In the genomic region with DNA sequence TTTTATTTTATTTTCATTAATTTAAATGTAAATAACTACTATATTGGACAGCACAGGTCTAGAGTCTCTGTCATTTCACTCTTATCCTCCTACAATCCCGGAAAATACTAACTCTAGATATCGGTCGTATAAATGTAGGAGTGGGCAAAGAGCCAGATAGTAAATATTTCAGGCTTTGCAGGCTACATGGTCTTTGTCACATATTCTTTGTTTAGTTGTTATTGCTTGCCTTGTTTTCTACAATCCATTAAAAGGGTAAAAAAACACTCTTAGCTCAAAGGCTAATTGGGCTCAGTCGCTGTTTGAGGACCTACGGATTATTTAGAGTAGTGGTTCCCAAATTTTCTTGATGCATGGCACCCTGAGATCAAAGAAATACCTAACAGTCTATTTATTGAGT, we compare ENCODE assay signal across 2 cellular contexts.
TF ChIP-seq lines count a peak whose summit lies in the region.

No MANE protein-coding gene starts in this region.

TF ChIP-seq in SK-N-SH, 30 proteins besides CTCF, POLR2A, EP300 and RAD21 (continued from another document):
- TF ChIP-seq, protein P1, sequence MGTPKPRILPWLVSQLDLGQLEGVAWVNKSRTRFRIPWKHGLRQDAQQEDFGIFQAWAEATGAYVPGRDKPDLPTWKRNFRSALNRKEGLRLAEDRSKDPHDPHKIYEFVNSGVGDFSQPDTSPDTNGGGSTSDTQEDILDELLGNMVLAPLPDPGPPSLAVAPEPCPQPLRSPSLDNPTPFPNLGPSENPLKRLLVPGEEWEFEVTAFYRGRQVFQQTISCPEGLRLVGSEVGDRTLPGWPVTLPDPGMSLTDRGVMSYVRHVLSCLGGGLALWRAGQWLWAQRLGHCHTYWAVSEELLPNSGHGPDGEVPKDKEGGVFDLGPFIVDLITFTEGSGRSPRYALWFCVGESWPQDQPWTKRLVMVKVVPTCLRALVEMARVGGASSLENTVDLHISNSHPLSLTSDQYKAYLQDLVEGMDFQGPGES (IDR thresholded peaks at IDR 0.05; ENCODE audit: low read depth, low read length): no peak
- no peak for TF ChIP-seq YY1 (IDR thresholded peaks at IDR 0.05; ENCODE audit: low read depth)
- TF ChIP-seq CHD2 (IDR thresholded peaks at IDR 0.05; ENCODE audit: low read length, partially characterized antibody): no peak
- TF ChIP-seq SMC3 (IDR thresholded peaks at IDR 0.05; ENCODE audit: low read depth, low read length): no peak
- TF ChIP-seq MEF2A (IDR thresholded peaks at IDR 0.05; ENCODE audit: borderline replicate concordance, low read depth): no peak
- no peak for TF ChIP-seq GATA2 (CRISPR knock-in tag; IDR thresholded peaks at IDR 0.05)
- no peak for TF ChIP-seq FOXJ3 (CRISPR knock-in tag; IDR thresholded peaks at IDR 0.05)
- no peak for TF ChIP-seq NFIC (IDR thresholded peaks at IDR 0.05; ENCODE audit: borderline replicate concordance)

TF ChIP-seq in SK-N-SH treated with all-trans-retinoic acid at 6 μM for 48 hours, 23 proteins besides CTCF, POLR2A, EP300 and RAD21 (continued from another document):
- TF ChIP-seq, protein P2, sequence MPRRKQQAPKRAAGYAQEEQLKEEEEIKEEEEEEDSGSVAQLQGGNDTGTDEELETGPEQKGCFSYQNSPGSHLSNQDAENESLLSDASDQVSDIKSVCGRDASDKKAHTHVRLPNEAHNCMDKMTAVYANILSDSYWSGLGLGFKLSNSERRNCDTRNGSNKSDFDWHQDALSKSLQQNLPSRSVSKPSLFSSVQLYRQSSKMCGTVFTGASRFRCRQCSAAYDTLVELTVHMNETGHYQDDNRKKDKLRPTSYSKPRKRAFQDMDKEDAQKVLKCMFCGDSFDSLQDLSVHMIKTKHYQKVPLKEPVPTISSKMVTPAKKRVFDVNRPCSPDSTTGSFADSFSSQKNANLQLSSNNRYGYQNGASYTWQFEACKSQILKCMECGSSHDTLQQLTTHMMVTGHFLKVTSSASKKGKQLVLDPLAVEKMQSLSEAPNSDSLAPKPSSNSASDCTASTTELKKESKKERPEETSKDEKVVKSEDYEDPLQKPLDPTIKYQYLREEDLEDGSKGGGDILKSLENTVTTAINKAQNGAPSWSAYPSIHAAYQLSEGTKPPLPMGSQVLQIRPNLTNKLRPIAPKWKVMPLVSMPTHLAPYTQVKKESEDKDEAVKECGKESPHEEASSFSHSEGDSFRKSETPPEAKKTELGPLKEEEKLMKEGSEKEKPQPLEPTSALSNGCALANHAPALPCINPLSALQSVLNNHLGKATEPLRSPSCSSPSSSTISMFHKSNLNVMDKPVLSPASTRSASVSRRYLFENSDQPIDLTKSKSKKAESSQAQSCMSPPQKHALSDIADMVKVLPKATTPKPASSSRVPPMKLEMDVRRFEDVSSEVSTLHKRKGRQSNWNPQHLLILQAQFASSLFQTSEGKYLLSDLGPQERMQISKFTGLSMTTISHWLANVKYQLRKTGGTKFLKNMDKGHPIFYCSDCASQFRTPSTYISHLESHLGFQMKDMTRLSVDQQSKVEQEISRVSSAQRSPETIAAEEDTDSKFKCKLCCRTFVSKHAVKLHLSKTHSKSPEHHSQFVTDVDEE (CRISPR knock-in tag; IDR thresholded peaks at IDR 0.05): no peak
- no peak for TF ChIP-seq OSR1 (CRISPR knock-in tag; IDR thresholded peaks at IDR 0.05)
- no peak for TF ChIP-seq ESRRG (CRISPR knock-in tag; IDR thresholded peaks at IDR 0.05)
